8 cellular contexts compared by ENCODE assay signal in the genomic region with DNA sequence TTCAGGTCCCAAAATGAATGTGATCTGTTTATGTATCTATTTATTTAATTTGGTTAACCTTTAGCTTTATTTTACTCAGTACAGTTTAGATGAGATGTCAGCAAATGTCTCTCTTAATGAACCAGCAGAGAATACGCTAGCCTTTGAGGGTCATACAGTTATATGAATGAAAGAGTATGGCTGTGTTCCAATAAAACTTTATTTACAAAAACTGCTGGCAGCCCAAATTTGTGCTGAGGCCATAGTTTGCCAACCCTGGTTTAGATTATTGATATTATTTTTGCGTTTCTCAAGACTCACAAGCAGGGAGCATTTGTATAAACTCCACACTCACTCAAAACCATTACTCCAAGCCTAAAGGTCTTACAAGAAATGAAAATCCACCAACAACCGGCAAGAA.
"Had no signal": no experiment of that assay in that cellular context is flagged by ENCODE, and none has a peak within 500 bp of the region (broad histone marks: within the 10 kb centered on the region; RNA-seq: fewer than 3 reads in every experiment).

No MANE protein-coding gene starts in this region.

- H2AFZ ChIP-seq: GM23248 had no signal

- DNase-seq: GOT3, H7, HFFc6, KBM-7 had no signal

- H3K9ac ChIP-seq: GM23248 had no signal

- H3K36me3 ChIP-seq: HAP-1 had no signal

- H3K27ac ChIP-seq: GM23248, HL-60 had no signal

- ATAC-seq: HCT116 had no signal

- H3K9me3 ChIP-seq: HAP-1 had no signal

- H3K4me3 ChIP-seq: GM23248, HAP-1 had no signal
